ENCODE assay signal across 8 cellular contexts in the genomic region with DNA sequence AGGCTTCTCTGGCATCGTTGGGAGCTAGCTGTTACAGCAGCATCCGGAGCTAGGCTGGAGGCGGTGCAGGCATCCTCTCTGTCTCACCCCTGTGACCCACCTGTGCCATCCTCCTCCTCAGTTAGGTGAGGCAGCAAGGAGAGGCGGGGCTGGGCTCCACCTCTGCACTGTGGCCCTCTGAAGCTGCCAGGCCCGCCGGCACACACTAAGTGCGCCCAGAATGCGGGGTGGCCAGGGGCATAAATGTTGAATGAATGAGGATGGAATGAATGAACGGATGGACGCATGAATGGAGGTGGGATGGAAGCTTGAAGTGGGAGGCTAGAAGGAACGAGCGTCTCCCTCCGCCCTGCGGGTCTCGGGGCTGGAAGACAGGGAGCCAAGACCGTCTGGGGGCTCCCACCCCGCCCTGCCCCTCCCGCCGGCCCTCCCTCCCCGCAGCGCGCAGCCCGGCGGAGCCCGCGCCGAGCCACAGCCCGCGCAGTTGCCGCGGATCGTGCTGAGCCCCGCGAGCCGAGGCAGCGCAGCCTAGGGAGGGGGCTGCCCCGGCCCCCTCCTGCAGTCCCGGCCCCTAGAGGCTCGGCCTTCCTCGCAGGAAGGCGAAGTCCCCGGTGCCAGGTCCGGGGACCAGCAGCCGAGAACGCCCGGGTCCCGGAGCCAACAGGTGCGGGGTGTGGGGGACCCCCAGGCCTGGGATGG. TPM values are rescaled to one million over a fixed set of nuclear protein-coding genes. Genes with fewer than 3 reads are reported as not detected.
DNase-seq lines count a peak whose midpoint lies in the region; ATAC-seq and TF ChIP-seq lines count a peak whose summit lies in the region.

A gene (plus strand): TSS at position 472 of the 699 bp plus-strand sequence. CDS start 1,504 bp downstream, outside the sequence.

- H3K4me1 ChIP-seq in iPS-18a (ENCODE audit: control insufficient read depth, low read depth, low read length) (no peaks in the 10 kb centered on the region), smooth muscle cell (ENCODE audit: low read depth) (no peaks in the 10 kb centered on the region)

- peak within 1 kb of the TSS; percentile 100 for H3K4me2 ChIP-seq in smooth muscle cell

- peak within 1 kb of the TSS; percentile 69 for H2AFZ ChIP-seq in smooth muscle cell (ENCODE audit: low read depth)

- peaks cover 8% of the 10 kb centered on the region for H3K27me3 Mint-ChIP-seq in HFFc6 (ENCODE audit: insufficient read depth)
- H3K27me3 Mint-ChIP-seq in activated naive CD8-positive, alpha-beta T cell: peaks cover 19% of the 10 kb centered on the region

- H3K9me3 Mint-ChIP-seq in HFFc6: no peaks in the 10 kb centered on the region
- H3K9me3 Mint-ChIP-seq in activated naive CD8-positive, alpha-beta T cell (ENCODE audit: low read depth): no peaks in the 10 kb centered on the region

- H3K9ac ChIP-seq in iPS-18a (ENCODE audit: low read length) (peak within 1 kb of the TSS; percentile 25), smooth muscle cell (ENCODE audit: low read depth) (no peak within 1 kb of the TSS)

- H3K27me3 ChIP-seq in iPS-18a (ENCODE audit: control insufficient read depth, insufficient read depth, low read length): peaks cover 28% of the 10 kb centered on the region
- peaks cover 8% of the 10 kb centered on the region for H3K27me3 ChIP-seq in smooth muscle cell (ENCODE audit: low read depth)

- H4K20me1 ChIP-seq in smooth muscle cell (ENCODE audit: low read depth): no peaks in the 10 kb centered on the region

- peaks cover 6% of the 10 kb centered on the region for H3K4me1 Mint-ChIP-seq in HFFc6 (ENCODE audit: low read depth)
- peaks cover 5% of the 10 kb centered on the region for H3K4me1 Mint-ChIP-seq in activated naive CD8-positive, alpha-beta T cell (ENCODE audit: low read depth)

- H3K36me3 Mint-ChIP-seq in HFFc6 (ENCODE audit: low read depth): no peaks in the 10 kb centered on the region
- peaks cover 2% of the 10 kb centered on the region for H3K36me3 Mint-ChIP-seq in activated naive CD8-positive, alpha-beta T cell

- no peaks in the 10 kb centered on the region for H3K9me3 ChIP-seq in iPS-18a (ENCODE audit: control insufficient read depth, low read depth, low read length)
- no peaks in the 10 kb centered on the region for H3K9me3 ChIP-seq in smooth muscle cell (replicated peaks; ENCODE audit: low read depth)

- no peak for TF ChIP-seq CTCF in HFFc6 (IDR thresholded peaks at IDR 0.05)
- no peak for TF ChIP-seq CTCF in smooth muscle cell (IDR thresholded peaks at IDR 0.05; ENCODE audit: borderline replicate concordance, insufficient read depth, poor library complexity, severe bottlenecking)

- no peaks in the 10 kb centered on the region for H3F3A ChIP-seq in smooth muscle cell (ENCODE audit: low read depth)

- H3K36me3 ChIP-seq in iPS-18a (ENCODE audit: control insufficient read depth, low read depth, low read length) (no peaks in the 10 kb centered on the region), smooth muscle cell (ENCODE audit: low read depth) (no peaks in the 10 kb centered on the region)

- ATAC-seq in GM21723 (IDR thresholded peaks at IDR 0.05; ENCODE audit: unreplicated experiment): no peak
- no peak for ATAC-seq in GM18867 (IDR thresholded peaks at IDR 0.05; ENCODE audit: unreplicated experiment)

- H3K27ac ChIP-seq in iPS-18a (ENCODE audit: low read length): no peak within 1 kb of the TSS
- no peak within 1 kb of the TSS for H3K27ac ChIP-seq in smooth muscle cell (ENCODE audit: low read depth)

- no peak within 1 kb of the TSS for H3K27ac Mint-ChIP-seq in HFFc6
- H3K27ac Mint-ChIP-seq in activated naive CD8-positive, alpha-beta T cell: no peak within 1 kb of the TSS

- H3K79me2 ChIP-seq in smooth muscle cell (ENCODE audit: low read depth): no peaks in the 10 kb centered on the region

- peak within 1 kb of the TSS; percentile 71 for H3K4me3 ChIP-seq in iPS-18a (ENCODE audit: low read length)
- peak within 1 kb of the TSS; percentile 70 for H3K4me3 ChIP-seq in smooth muscle cell

- no peak for DNase-seq in HFFc6
- no peak for DNase-seq in smooth muscle cell (lab: John Stamatoyannopoulos, UW; ENCODE audit: unreplicated experiment)
- no peak for DNase-seq in activated CD4-positive, alpha-beta T cell treated with anti-CD3 and anti-CD28 coated beads for 4 hours
- DNase-seq in NCI-H1417 treated with DMSO at 0.1 percent for 48 hours (lab: John Stamatoyannopoulos, UW): no peak

- peak within 1 kb of the TSS; percentile 74 for H3K4me3 Mint-ChIP-seq in HFFc6
- H3K4me3 Mint-ChIP-seq in activated naive CD8-positive, alpha-beta T cell: peak within 1 kb of the TSS; percentile 84

- 30% methylated on average over 16 of the region's 48 CpGs for WGBS in smooth muscle cell (ENCODE audit: low lambda C conversion rate)

RNA-seq across cellular contexts. Expression of the gene that starts here (rescaled TPM):
- total RNA-seq in HFFc6 (2021; fragmentation: NEBNext Ultra II Directional; extraction: Animal tissue kit (Norgen Biotek cat#: 25700)): not detected
- 2.0 TPM in 1 of 2 replicates, not detected in the other for total RNA-seq in smooth muscle cell
- polyA plus RNA-seq in smooth muscle cell: 0.19 TPM in 1 of 2 replicates, not detected in the other
